ENCODE assay signal across 8 cellular contexts in the genomic region with DNA sequence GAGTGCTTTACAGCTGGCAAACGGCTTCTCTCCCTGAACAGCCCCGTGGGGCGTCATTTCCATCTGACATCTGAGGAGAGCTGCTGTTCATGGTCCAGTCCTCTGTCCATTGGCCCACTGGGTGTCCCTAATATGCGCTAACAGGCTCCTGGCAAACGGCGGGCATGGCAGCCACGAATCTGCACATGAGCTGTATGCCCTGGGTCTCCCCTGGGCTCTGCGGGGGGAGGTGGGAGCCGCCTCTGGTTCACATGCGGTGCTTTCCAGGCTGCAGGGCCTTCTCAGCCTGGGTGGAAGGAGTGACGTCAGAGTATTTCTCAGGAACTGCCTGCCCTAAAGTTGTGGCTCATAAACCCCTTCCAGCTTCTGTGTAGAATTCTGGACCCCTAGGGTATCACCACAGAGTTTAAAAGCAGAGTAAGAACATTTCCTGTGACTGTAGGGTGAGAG.
DNase-seq lines count a peak whose midpoint lies in the region; ATAC-seq and TF ChIP-seq lines count a peak whose summit lies in the region.

No MANE protein-coding gene starts in this region.

- 54 to 66% methylated on average over 4 to 11 of the region's 11 CpGs for WGBS in body of pancreas, 2 donors
- WGBS in mesendoderm (ENCODE audit: extremely low coverage, insufficient coverage, low lambda C conversion rate), result no CpG with 5 or more reads among the region's 11 CpGs

- H3K4me3 ChIP-seq in CD4-positive, alpha-beta memory T cell (ENCODE audit: low read length in 2 of 2), result no peak overlapping the region
- H3K4me3 ChIP-seq in body of pancreas (no peak overlapping the region), mesendoderm (ENCODE audit: low read length) (no peak overlapping the region)

- no peak overlapping the region for H3K4me2 ChIP-seq in mesendoderm (ENCODE audit: low read length)

- DNase-seq in CD4-positive, alpha-beta memory T cell, result peak; percentile 60 to 94 (median 66)
- peak; percentile 68 for DNase-seq in T-helper 9 cell
- DNase-seq in body of pancreas, result no peak
- DNase-seq in mesendoderm, result no peak
- peak; percentile 62 to 78 for DNase-seq in stimulated activated CD8-positive, alpha-beta memory T cell treated with anti-CD3 and anti-CD28 coated beads, Interleukin-4, amount 100 ng/mL, for 4 hours (ENCODE audit: low read depth in 2 of 2, low spot score in 1 of 2)

- H3K9me3 ChIP-seq in CD4-positive, alpha-beta memory T cell (ENCODE audit: control insufficient read depth in 1 of 2, low read length in 2 of 2), result no peaks in the 10 kb centered on the region
- no peaks in the 10 kb centered on the region for H3K9me3 ChIP-seq in body of pancreas

- no peak overlapping the region for H4K8ac ChIP-seq in mesendoderm (ENCODE audit: low read depth, low read length)

- H3K27ac Mint-ChIP-seq in CD4-positive, alpha-beta memory T cell, result peak overlapping the region; percentile 90 to 96 (median 96)

- no peak for TF ChIP-seq CTCF in body of pancreas (IDR thresholded peaks at IDR 0.05)

- TF ChIP-seq POLR2A in body of pancreas (IDR thresholded peaks at IDR 0.05), result no peak

- no peaks in the 10 kb centered on the region for H3K27me3 Mint-ChIP-seq in CD4-positive, alpha-beta memory T cell

- intact Hi-C loops in CD4-positive, alpha-beta memory T cell (cut with micrococcal nuclease), result loop anchor here (1.0 kb wide), 1 partner anchor 8 kb away; no protein-coding TSS in a partner anchor
- intact Hi-C loops in body of pancreas (cut with DNase I), result no loop called here

- H3K4me1 Mint-ChIP-seq in CD4-positive, alpha-beta memory T cell, result peaks cover 75 to 100% (median 93%) of the 10 kb centered on the region in 4 donors

- H3K4me1 ChIP-seq in CD4-positive, alpha-beta memory T cell (ENCODE audit: insufficient read depth, low read length), result peaks cover 100% of the 10 kb centered on the region
- H3K4me1 ChIP-seq in body of pancreas (peaks cover 61% of the 10 kb centered on the region), mesendoderm (ENCODE audit: control insufficient read depth, low read depth, low read length) (peaks cover 29% of the 10 kb centered on the region)

- no peak overlapping the region for H3K23ac ChIP-seq in mesendoderm (ENCODE audit: low read length)

- H3K9ac ChIP-seq in mesendoderm (ENCODE audit: low read length), result peak overlapping the region; percentile 39

- peaks cover 0 to 24% of the 10 kb centered on the region in 2 donors for H3K36me3 Mint-ChIP-seq in CD4-positive, alpha-beta memory T cell

- no peak overlapping the region for H2BK120ac ChIP-seq in mesendoderm (ENCODE audit: low read depth, low read length)

- no peak overlapping the region for H4K5ac ChIP-seq in mesendoderm (ENCODE audit: low read length)

- H3K79me1 ChIP-seq in mesendoderm (ENCODE audit: low read length), result peaks cover 37% of the 10 kb centered on the region

- CTCF ChIA-PET in CD4-positive, alpha-beta memory T cell (lab: Charles Lee; ENCODE audit: partially characterized antibody), result interaction anchor here (1.3 to 15.7 kb wide), 4 partner anchors 12 to 44 kb away, joined by 3 to 376 read pairs (median 80); no protein-coding TSS in a partner anchor

- no peaks in the 10 kb centered on the region for H3K36me3 ChIP-seq in CD4-positive, alpha-beta memory T cell (ENCODE audit: insufficient read depth, low read length)
- H3K36me3 ChIP-seq in body of pancreas (replicated peaks in 1 of 2; ENCODE audit: insufficient read depth in 1 of 2, low read depth in 2 of 2), result no peaks in the 10 kb centered on the region
- no peaks in the 10 kb centered on the region for H3K36me3 ChIP-seq in mesendoderm (ENCODE audit: control insufficient read depth, insufficient read depth, low read length)

- H3K79me2 ChIP-seq in mesendoderm (ENCODE audit: control insufficient read depth, insufficient read depth, low read length), result peaks cover 79% of the 10 kb centered on the region

- H3K56ac ChIP-seq in mesendoderm (ENCODE audit: low read length), result no peak overlapping the region

- POLR2A ChIA-PET in CD4-positive, alpha-beta memory T cell (lab: Charles Lee; ENCODE audit: partially characterized antibody), result interaction anchor here (0.8 to 15.1 kb wide), 5 partner anchors 9 to 27 kb away, joined by 3 to 210 read pairs (median 3); no protein-coding TSS in a partner anchor

- peak overlapping the region; percentile 70 for H3K27ac ChIP-seq in CD4-positive, alpha-beta memory T cell (ENCODE audit: low read depth, low read length)
- H3K27ac ChIP-seq in body of pancreas (peak overlapping the region in 2 of 4 donors; percentile 2 to 38), mesendoderm (ENCODE audit: low read depth, low read length) (no peak overlapping the region)

- H3K4me3 Mint-ChIP-seq in CD4-positive, alpha-beta memory T cell, result peak overlapping the region; percentile 61 to 93 (median 82)

- no peaks in the 10 kb centered on the region for H3K9me3 Mint-ChIP-seq in CD4-positive, alpha-beta memory T cell

- H2BK15ac ChIP-seq in mesendoderm (replicated peaks; ENCODE audit: low read depth), result no peak overlapping the region

- no peak overlapping the region for H3K18ac ChIP-seq in mesendoderm (ENCODE audit: low read length)

- H2BK5ac ChIP-seq in mesendoderm (ENCODE audit: low read length), result no peak overlapping the region

- H2AK5ac ChIP-seq in mesendoderm (ENCODE audit: low read length), result no peak overlapping the region

- H3K27me3 ChIP-seq in CD4-positive, alpha-beta memory T cell (ENCODE audit: insufficient read depth, low read length), result no peaks in the 10 kb centered on the region
- H3K27me3 ChIP-seq in body of pancreas (no peaks in the 10 kb centered on the region), mesendoderm (ENCODE audit: insufficient read depth, low read length, poor library complexity) (no peaks in the 10 kb centered on the region)

- ATAC-seq in HG03039 (IDR thresholded peaks at IDR 0.05; ENCODE audit: unreplicated experiment), result peak; percentile 30
- peak; percentile 5 for ATAC-seq in body of pancreas
- ATAC-seq in HG02840 (IDR thresholded peaks at IDR 0.05; ENCODE audit: low FRiP score, unreplicated experiment), result no peak
- no peak for ATAC-seq in HG03571 (IDR thresholded peaks at IDR 0.05; ENCODE audit: unreplicated experiment)

- no peak overlapping the region for H3K4ac ChIP-seq in mesendoderm (ENCODE audit: low read depth, low read length)

Comparison
In these comparisons a context has a peak if more than half of its experiments do, and no peak if none do; other contexts are left out.
1. DNase-seq: peak in CD4-positive, alpha-beta memory T cell (5 of 5), T-helper 9 cell (single experiment) and stimulated activated CD8-positive, alpha-beta memory T cell treated with anti-CD3 and anti-CD28 coated beads, Interleukin-4, amount 100 ng/mL, for 4 hours (2 of 2); none in body of pancreas (0 of 4) and mesendoderm (single experiment).
2. ATAC-seq: peak in HG03039 (single experiment) and body of pancreas (single experiment); none in HG02840 (single experiment) and HG03571 (single experiment).